In the genomic region with DNA sequence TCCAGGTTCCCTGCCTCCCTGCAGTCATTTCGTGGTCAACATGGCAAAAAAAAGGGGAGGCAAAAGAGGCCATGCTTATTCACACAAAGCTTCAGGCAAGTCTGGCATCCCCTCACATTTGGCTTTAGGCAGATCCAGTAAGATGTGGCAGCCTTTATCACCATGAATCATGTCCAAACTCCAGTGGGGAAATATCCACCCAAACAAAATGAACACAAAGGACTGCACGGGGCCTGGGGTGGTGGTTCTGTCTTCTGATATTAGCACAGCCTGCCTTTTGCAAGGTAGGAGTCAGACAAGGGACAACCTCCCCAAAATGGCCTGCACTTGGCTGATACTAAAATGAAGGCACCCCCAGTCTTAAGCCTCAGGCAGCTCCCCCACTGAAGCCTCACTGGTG, we compare ENCODE assay signal across 35 cellular contexts.
"Had no signal": no experiment of that assay in that cellular context is flagged by ENCODE, and none has a peak within 500 bp of the region (broad histone marks: within the 10 kb centered on the region; RNA-seq: fewer than 3 reads in every experiment).

No MANE protein-coding gene starts in this region.

- DNase-seq: activated CD4-positive, alpha-beta memory T cell treated with anti-CD3 and anti-CD28 coated beads, Interleukin-2, amount 10 ng/mL, durations not matched to agents 7 days and 5 days; activated CD4-positive, alpha-beta T cell treated with anti-CD3 and anti-CD28 coated beads for 1 hour; activated CD4-positive, alpha-beta T cell treated with anti-CD3 and anti-CD28 coated beads for 48 hours; activated CD4-positive, CD25-positive, alpha-beta regulatory T cell; activated CD8-positive, alpha-beta memory T cell treated with anti-CD3 and anti-CD28 coated beads for 24 hours; activated CD8-positive, alpha-beta memory T cell treated with anti-CD3 and anti-CD28 coated beads, Interleukin-2, amount 10 ng/mL, durations not matched to agents 7 days and 5 days; activated CD8-positive, alpha-beta memory T cell treated with anti-CD3 and anti-CD28 coated beads, Interleukin-2, amount 50 U/mL, for 48 hours; activated effector memory CD4-positive, alpha-beta T cell treated with anti-CD3 and anti-CD28 coated beads, Interleukin-2, amount 50 U/mL, for 16 hours; activated naive CD4-positive, alpha-beta T cell; activated naive CD4-positive, alpha-beta T cell treated with anti-CD3 and anti-CD28 coated beads, Interleukin-2, amount 50 U/mL, for 16 hours; activated naive CD8-positive, alpha-beta T cell treated with anti-CD3 and anti-CD28 coated beads for 36 hours; activated T-cell treated with anti-CD3 and anti-CD28 coated beads, Interleukin-2, amount 50 U/mL, for 48 hours; amniotic stem cell; aorta; NCI-H1105; NCI-H1417 treated with DMSO at 0.1 percent for 48 hours; NCI-H1930; NCI-H510A; NCI-H526; NCI-H748 treated with DMSO at 0.1 percent for 48 hours; NK-92 treated with Interleukin-12 subunit alpha and Interleukin-12 subunit beta, amount 100 ng/mL, for 24 hours; PC-3; Peyer's patch; SIG-M5; T-cell; T-helper 17 cell; T-helper 9 cell; WERI-Rb-1 had no signal

- H3K4me1 Mint-ChIP-seq: activated CD4-positive, alpha-beta memory T cell treated with anti-CD3 and anti-CD28 coated beads, Interleukin-2, amount 10 ng/mL, durations not matched to agents 7 days and 5 days; activated CD8-positive, alpha-beta memory T cell treated with anti-CD3 and anti-CD28 coated beads, Interleukin-2, amount 10 ng/mL, durations not matched to agents 7 days and 5 days; activated naive CD8-positive, alpha-beta T cell treated with anti-CD3 and anti-CD28 coated beads for 36 hours; activated T-helper 17 cell treated with anti-CD3 and anti-CD28 coated beads, Interleukin-2, amount 50 U/mL, for 72 hours; central memory CD8-positive, alpha-beta T cell; T-cell; T-helper 17 cell had no signal

- H3K4me3 ChIP-seq: cardiac muscle cell, K562, Peyer's patch had no signal

- H3K27ac Mint-ChIP-seq: activated CD4-positive, alpha-beta memory T cell treated with anti-CD3 and anti-CD28 coated beads, Interleukin-2, amount 10 ng/mL, durations not matched to agents 7 days and 5 days; activated CD8-positive, alpha-beta memory T cell treated with anti-CD3 and anti-CD28 coated beads, Interleukin-2, amount 10 ng/mL, durations not matched to agents 7 days and 5 days; activated naive CD8-positive, alpha-beta T cell treated with anti-CD3 and anti-CD28 coated beads for 36 hours; activated T-helper 17 cell treated with anti-CD3 and anti-CD28 coated beads, Interleukin-2, amount 50 U/mL, for 72 hours; T-cell; T-helper 17 cell had no signal

- H3K36me3 Mint-ChIP-seq: activated CD8-positive, alpha-beta memory T cell treated with anti-CD3 and anti-CD28 coated beads, Interleukin-2, amount 10 ng/mL, durations not matched to agents 7 days and 5 days; activated naive CD8-positive, alpha-beta T cell treated with anti-CD3 and anti-CD28 coated beads for 36 hours; T-cell had no signal

- H3K4me3 Mint-ChIP-seq: activated CD4-positive, alpha-beta memory T cell treated with anti-CD3 and anti-CD28 coated beads, Interleukin-2, amount 10 ng/mL, durations not matched to agents 7 days and 5 days; activated CD8-positive, alpha-beta memory T cell treated with anti-CD3 and anti-CD28 coated beads, Interleukin-2, amount 10 ng/mL, durations not matched to agents 7 days and 5 days; activated naive CD8-positive, alpha-beta T cell treated with anti-CD3 and anti-CD28 coated beads for 36 hours; activated T-helper 17 cell treated with anti-CD3 and anti-CD28 coated beads, Interleukin-2, amount 50 U/mL, for 72 hours; central memory CD8-positive, alpha-beta T cell; T-cell; T-helper 17 cell had no signal

- H3K4me1 ChIP-seq: Peyer's patch had no signal

- H3K27me3 Mint-ChIP-seq: central memory CD8-positive, alpha-beta T cell had no signal

- H3K9me3 Mint-ChIP-seq: activated CD4-positive, alpha-beta memory T cell treated with anti-CD3 and anti-CD28 coated beads, Interleukin-2, amount 10 ng/mL, durations not matched to agents 7 days and 5 days; activated T-helper 17 cell treated with anti-CD3 and anti-CD28 coated beads, Interleukin-2, amount 50 U/mL, for 72 hours; central memory CD8-positive, alpha-beta T cell had no signal

- H3K27ac ChIP-seq: cardiac muscle cell, Peyer's patch, RWPE1, WERI-Rb-1 had no signal

- ATAC-seq: activated CD8-positive, alpha-beta memory T cell treated with anti-CD3 and anti-CD28 coated beads, Interleukin-2, amount 10 ng/mL, durations not matched to agents 7 days and 5 days; activated T-helper 17 cell treated with anti-CD3 and anti-CD28 coated beads, Interleukin-2, amount 50 U/mL, for 72 hours; K562; PC-3; Right ventricle myocardium inferior; SK-N-SH treated with all-trans-retinoic acid at 6 μM for 48 hours; T-cell; T-helper 17 cell had no signal

- H3K36me3 ChIP-seq: cardiac muscle cell, Peyer's patch, WERI-Rb-1 had no signal

- H3K9me3 ChIP-seq: Peyer's patch had no signal

- H3K27me3 ChIP-seq: cardiac muscle cell, Peyer's patch had no signal
